8 cellular contexts compared by ENCODE assay signal in the genomic region with DNA sequence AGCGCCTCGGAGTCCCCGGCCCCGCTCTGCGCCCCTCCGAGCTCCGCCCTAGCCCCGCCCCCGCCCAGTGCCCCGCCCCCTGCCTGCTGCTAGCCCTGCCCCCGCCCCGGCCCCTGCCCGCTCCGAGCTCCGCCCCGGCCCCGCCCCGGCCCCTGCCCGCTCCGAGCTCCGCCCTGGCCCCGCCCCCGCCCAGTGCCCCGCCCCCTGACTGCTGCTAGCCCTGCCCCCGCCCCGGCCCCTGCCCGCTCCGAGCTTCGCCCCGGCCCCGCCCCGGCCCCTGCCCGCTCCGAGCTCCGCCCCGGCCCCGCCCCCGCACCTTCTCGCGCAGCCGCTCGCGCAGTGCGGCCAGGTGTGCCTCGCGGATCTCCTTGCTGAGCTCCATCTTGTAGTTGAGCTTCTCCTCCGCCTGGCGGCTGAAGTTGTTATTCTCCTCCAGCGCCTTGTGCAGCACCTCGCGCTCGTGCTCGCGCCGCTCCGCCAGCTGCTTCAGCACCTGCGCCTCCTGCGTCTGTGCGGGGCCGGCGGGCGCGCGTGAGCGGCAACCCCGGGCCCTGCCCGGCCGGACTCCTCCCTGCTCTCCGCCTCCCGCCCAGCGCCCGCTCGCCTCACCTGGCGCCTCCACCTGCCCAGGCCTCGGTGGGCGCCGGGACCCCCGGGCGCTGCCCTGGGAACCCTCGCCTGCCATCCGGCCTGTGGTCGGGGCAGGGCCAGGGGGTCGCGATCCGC. TPM values are rescaled to one million over a fixed set of nuclear protein-coding genes. Genes with fewer than 3 reads are reported as not detected.
A peak's percentile ranks its signal among the peaks of the same experiment; 100 is the strongest.
DNase-seq lines count a peak whose midpoint lies in the region; ATAC-seq and TF ChIP-seq lines count a peak whose summit lies in the region.

No MANE protein-coding gene starts in this region.

- H3K36me3 Mint-ChIP-seq in T-helper 1 cell treated with Interleukin-12 subunit alpha and Interleukin-12 subunit beta and Interleukin-4 antibody, amounts not matched to agents 30 μg/mL and 1 μg/mL, for 36 hours (ENCODE audit: low read depth): peaks cover 3% of the 10 kb centered on the region

- intact Hi-C loops in right cardiac atrium (cut with DNase I): loop anchor here in 1 of 4 donors (10.0 kb wide), 1 partner anchor 93 kb away; the partner anchor contains the start of genes LIME1 and SLC2A4RG
- intact Hi-C loops in aorta (cut with DNase I): no loop called here

- H3K27me3 ChIP-seq in right cardiac atrium (ENCODE audit: control insufficient read depth, insufficient read depth) (no peaks in the 10 kb centered on the region), aorta (ENCODE audit: control insufficient read depth in 1 of 2, insufficient read depth in 2 of 2, low read length in 1 of 2) (no peaks in the 10 kb centered on the region)

- H3K27ac ChIP-seq in right cardiac atrium (ENCODE audit: low read length) (peak overlapping the region; percentile 94), aorta (ENCODE audit: low read depth in 1 of 2, low read length in 2 of 2) (no peak overlapping the region)

- TF ChIP-seq CTCF in GM12865 (IDR thresholded peaks at IDR 0.05; ENCODE audit: insufficient read depth, low read depth, low read length, missing control alignments): peak; percentile 43
- TF ChIP-seq CTCF in HFF-Myc (IDR thresholded peaks at IDR 0.05; ENCODE audit: low read depth, low read length, missing control alignments): peak; percentile 7

- H3K4me3 ChIP-seq in GM12865 (ENCODE audit: low read depth, low read length): peak overlapping the region; percentile 97
- H3K4me3 ChIP-seq in HFF-Myc (replicated peaks; ENCODE audit: low read depth, low read length): peak overlapping the region; percentile 31
- H3K4me3 ChIP-seq in right cardiac atrium (ENCODE audit: low read length): peak overlapping the region; percentile 51
- peak overlapping the region in 1 of 2 donors; percentile 13 for H3K4me3 ChIP-seq in aorta (ENCODE audit: low read length in 2 of 2)

- peaks cover 19% of the 10 kb centered on the region for H3K4me1 Mint-ChIP-seq in T-helper 1 cell treated with Interleukin-12 subunit alpha and Interleukin-12 subunit beta and Interleukin-4 antibody, amounts not matched to agents 30 μg/mL and 1 μg/mL, for 36 hours (ENCODE audit: low read depth)

- peak overlapping the region; percentile 37 for H3K4me3 Mint-ChIP-seq in T-helper 1 cell treated with Interleukin-12 subunit alpha and Interleukin-12 subunit beta and Interleukin-4 antibody, amounts not matched to agents 30 μg/mL and 1 μg/mL, for 36 hours

- WGBS in right cardiac atrium: 3% methylated on average over 85 of the region's 85 CpGs
- WGBS in aorta, 2 donors: 3% methylated on average over 48 to 85 of the region's 85 CpGs

- no peak overlapping the region for H3K27ac Mint-ChIP-seq in T-helper 1 cell treated with Interleukin-12 subunit alpha and Interleukin-12 subunit beta and Interleukin-4 antibody, amounts not matched to agents 30 μg/mL and 1 μg/mL, for 36 hours

- no peaks in the 10 kb centered on the region for H3K9me3 ChIP-seq in right cardiac atrium (ENCODE audit: control insufficient read depth, low read length)
- H3K9me3 ChIP-seq in aorta (ENCODE audit: control insufficient read depth, low read length): no peaks in the 10 kb centered on the region

- H3K27me3 Mint-ChIP-seq in T-helper 1 cell treated with Interleukin-12 subunit alpha and Interleukin-12 subunit beta and Interleukin-4 antibody, amounts not matched to agents 30 μg/mL and 1 μg/mL, for 36 hours (ENCODE audit: low read depth): peaks cover 16% of the 10 kb centered on the region

- DNase-seq in GM12865 (ENCODE audit: low read depth): peak; percentile 98
- no peak for DNase-seq in HFF-Myc (ENCODE audit: extremely low read depth, low read depth)
- DNase-seq in NCI-H1105 (lab: John Stamatoyannopoulos, UW): peak; percentile 95
- DNase-seq in amniotic epithelial cell (ENCODE audit: low read depth): peak; percentile 68
- DNase-seq in right cardiac atrium: peak; percentile 84 to 97 (median 93)
- peak; percentile 78 for DNase-seq in retina
- peak; percentile 89 to 95 for DNase-seq in aorta

- H3K36me3 ChIP-seq in aorta (ENCODE audit: control insufficient read depth in 1 of 2, insufficient read depth in 2 of 2, low read length in 1 of 2): no peaks in the 10 kb centered on the region

- H3K9me3 Mint-ChIP-seq in T-helper 1 cell treated with Interleukin-12 subunit alpha and Interleukin-12 subunit beta and Interleukin-4 antibody, amounts not matched to agents 30 μg/mL and 1 μg/mL, for 36 hours: no peaks in the 10 kb centered on the region

- ATAC-seq in right cardiac atrium (peak; percentile 88 to 90), aorta (ENCODE audit: low FRiP score) (peak; percentile 94)

- H3K4me1 ChIP-seq in right cardiac atrium (ENCODE audit: control insufficient read depth, insufficient read depth, low read length): peaks cover 2% of the 10 kb centered on the region
- H3K4me1 ChIP-seq in aorta (ENCODE audit: control insufficient read depth in 1 of 2, insufficient read depth in 2 of 2, low read length in 2 of 2): no peaks in the 10 kb centered on the region

RNA-seq across cellular contexts. Expression of gene STMN3, which starts 11.3 kb away (rescaled TPM):
- total RNA-seq in right cardiac atrium (1 to 10 TPM; 4.0 to 9.3 (median 5.8) TPM), aorta (10 to 100 TPM; 10.5 to 31.2 TPM)
- polyA plus RNA-seq in right cardiac atrium (7.1 TPM), aorta (10 to 100 TPM; 11.3 to 26.1 TPM)

RNA-seq across cellular contexts. Expression of gene GMEB2, which starts 15.1 kb away (rescaled TPM):
- total RNA-seq in right cardiac atrium (1 to 10 TPM; 7.0 to 7.7 (median 7.3) TPM), aorta (10 to 100 TPM; 10.2 to 10.3 TPM)
- polyA plus RNA-seq in right cardiac atrium (6.5 TPM), aorta (1 to 10 TPM; 3.9 to 9.6 TPM)

RNA-seq across cellular contexts. Expression of gene RTEL1, which starts 16.2 kb away (rescaled TPM):
- 10 to 100 TPM; 12.3 to 14.8 (median 13.3) TPM for total RNA-seq in right cardiac atrium
- 7.7 TPM for polyA plus RNA-seq in right cardiac atrium
- total RNA-seq in aorta: 10 to 100 TPM; 35.5 to 43.0 TPM
- polyA plus RNA-seq in aorta: 100 to 1,000 TPM in 1 of 2 donors, 1 to 10 TPM in 1; 6.8 to 114 TPM

RNA-seq across cellular contexts. Expression of gene TNFRSF6B, which starts 54.5 kb away (rescaled TPM):
- total RNA-seq in right cardiac atrium (1 to 10 TPM in 2 of 4 donors, under 1 TPM in 1, not detected in 1; 0.23 to 1.4 (median 1.1) TPM), aorta (10 to 100 TPM in 1 of 2 donors, 1 to 10 TPM in 1; 5.9 to 11.5 TPM)
- polyA plus RNA-seq in right cardiac atrium (2.7 TPM), aorta (10 to 100 TPM in 1 of 2 donors, 1 to 10 TPM in 1; 2.1 to 73.9 TPM)
